In the genomic region with DNA sequence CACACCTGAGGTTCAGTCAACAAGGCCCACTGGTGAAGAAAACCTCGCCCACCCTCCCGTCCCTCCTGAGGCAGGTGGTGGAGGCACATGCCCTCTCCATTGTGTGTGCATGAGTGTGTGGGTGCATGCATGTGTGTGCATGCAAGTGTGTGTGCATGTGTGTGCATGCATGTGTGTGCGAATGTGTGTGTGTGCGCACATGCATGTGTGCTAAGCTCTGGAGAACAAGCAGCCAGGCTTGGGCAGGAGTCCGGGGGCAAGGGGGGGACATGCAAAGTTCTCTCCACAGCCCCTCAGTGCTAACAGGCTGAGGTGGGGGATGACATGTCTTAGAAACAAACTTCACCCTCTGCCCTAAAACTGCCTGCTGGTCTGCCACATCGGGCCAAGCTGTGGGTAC, we compare ENCODE assay signal across 26 cellular contexts. TPM values are rescaled to one million over a fixed set of nuclear protein-coding genes. Genes with fewer than 3 reads are reported as not detected.
"Had no signal": no experiment of that assay in that cellular context is flagged by ENCODE, and none has a peak within 500 bp of the region (broad histone marks: within the 10 kb centered on the region; RNA-seq: fewer than 3 reads in every experiment).

No MANE protein-coding gene starts in this region.

- H3K36me3 Mint-ChIP-seq: activated naive CD8-positive, alpha-beta T cell treated with anti-CD3 and anti-CD28 coated beads, Interleukin-2, amount 10 ng/mL, durations not matched to agents 7 days and 5 days; naive B cell had no signal

- H3K27ac Mint-ChIP-seq: activated CD8-positive, alpha-beta T cell treated with anti-CD3 and anti-CD28 coated beads for 36 hours; activated naive CD8-positive, alpha-beta T cell treated with anti-CD3 and anti-CD28 coated beads, Interleukin-2, amount 10 ng/mL, durations not matched to agents 7 days and 5 days; activated T-helper 17 cell treated with anti-CD3 and anti-CD28 coated beads, Interleukin-2, amount 50 U/mL, for 72 hours; naive B cell; stimulated activated naive CD8-positive, alpha-beta T cell treated with anti-CD3 and anti-CD28 coated beads, Interleukin-15, amount 100 ng/mL, for 72 hours; T-helper 1 cell treated with Interleukin-12 subunit alpha and Interleukin-12 subunit beta and Interleukin-4 antibody, amounts not matched to agents 30 μg/mL and 1 μg/mL, for 36 hours had no signal

- H3K9me3 ChIP-seq: mucosa of descending colon had no signal

- FAIRE-seq: colon, endometrium had no signal

- H3K9me3 Mint-ChIP-seq: activated CD4-positive, alpha-beta T cell treated with anti-CD3 and anti-CD28 coated beads, Interleukin-2, amount 10 ng/mL, durations not matched to agents 24 days and 14 days; activated CD8-positive, alpha-beta T cell treated with anti-CD3 and anti-CD28 coated beads for 36 hours; activated naive CD8-positive, alpha-beta T cell treated with anti-CD3 and anti-CD28 coated beads, Interleukin-2, amount 10 ng/mL, durations not matched to agents 7 days and 5 days; activated T-helper 17 cell treated with anti-CD3 and anti-CD28 coated beads, Interleukin-2, amount 50 U/mL, for 72 hours; neural crest cell; stimulated activated naive CD8-positive, alpha-beta T cell treated with anti-CD3 and anti-CD28 coated beads, Interleukin-15, amount 100 ng/mL, for 72 hours; T-helper 1 cell treated with Interleukin-12 subunit alpha and Interleukin-12 subunit beta and Interleukin-4 antibody, amounts not matched to agents 30 μg/mL and 1 μg/mL, for 36 hours had no signal

- H3K4me1 Mint-ChIP-seq: activated T-helper 17 cell treated with anti-CD3 and anti-CD28 coated beads, Interleukin-2, amount 50 U/mL, for 72 hours; naive B cell had no signal

- DNase-seq: activated CD4-positive, alpha-beta T cell treated with anti-CD3 and anti-CD28 coated beads, Interleukin-2, amount 10 ng/mL, durations not matched to agents 24 days and 14 days; activated CD8-positive, alpha-beta T cell treated with anti-CD3 and anti-CD28 coated beads for 36 hours; activated naive CD4-positive, alpha-beta T cell; activated naive CD8-positive, alpha-beta T cell treated with anti-CD3 and anti-CD28 coated beads, Interleukin-2, amount 10 ng/mL, durations not matched to agents 7 days and 5 days; activated T-cell treated with anti-CD3 and anti-CD28 coated beads, Interleukin-2, amount 50 U/mL, for 1 hour; amygdala; caudate nucleus; erythroblast; foreskin melanocyte; glutamatergic neuron; kidney glomerular epithelial cell; mesenchymal stem cell; naive B cell; stimulated activated CD4-positive, alpha-beta T cell treated with anti-CD3 and anti-CD28 coated beads, Interleukin-4, amount 100 ng/mL, for 1 hour; stimulated activated naive CD8-positive, alpha-beta T cell treated with anti-CD3 and anti-CD28 coated beads, Interleukin-15, amount 100 ng/mL, for 72 hours had no signal

- H3K4me2 ChIP-seq: smooth muscle cell had no signal

- H3K4me3 Mint-ChIP-seq: activated CD4-positive, alpha-beta T cell treated with anti-CD3 and anti-CD28 coated beads, Interleukin-2, amount 10 ng/mL, durations not matched to agents 24 days and 14 days; activated CD8-positive, alpha-beta T cell treated with anti-CD3 and anti-CD28 coated beads for 36 hours; activated naive CD8-positive, alpha-beta T cell treated with anti-CD3 and anti-CD28 coated beads, Interleukin-2, amount 10 ng/mL, durations not matched to agents 7 days and 5 days; activated T-helper 17 cell treated with anti-CD3 and anti-CD28 coated beads, Interleukin-2, amount 50 U/mL, for 72 hours; neural crest cell; stimulated activated naive CD8-positive, alpha-beta T cell treated with anti-CD3 and anti-CD28 coated beads, Interleukin-15, amount 100 ng/mL, for 72 hours; T-helper 1 cell treated with Interleukin-12 subunit alpha and Interleukin-12 subunit beta and Interleukin-4 antibody, amounts not matched to agents 30 μg/mL and 1 μg/mL, for 36 hours had no signal

- ATAC-seq: activated CD8-positive, alpha-beta T cell treated with anti-CD3 and anti-CD28 coated beads for 36 hours; activated T-helper 17 cell treated with anti-CD3 and anti-CD28 coated beads, Interleukin-2, amount 50 U/mL, for 72 hours; sciatic nerve had no signal

- H3K4me3 ChIP-seq: mucosa of descending colon, smooth muscle cell had no signal

RNA-seq across cellular contexts. Expression of a gene that starts 3.1 kb away (rescaled TPM):
- total RNA-seq: activated CD4-positive, alpha-beta T cell treated with anti-CD3 and anti-CD28 coated beads, Interleukin-2, amount 10 ng/mL, durations not matched to agents 24 days and 14 days; activated CD8-positive, alpha-beta T cell treated with anti-CD3 and anti-CD28 coated beads for 36 hours; activated naive CD8-positive, alpha-beta T cell treated with anti-CD3 and anti-CD28 coated beads, Interleukin-2, amount 10 ng/mL, durations not matched to agents 7 days and 5 days; activated T-helper 17 cell treated with anti-CD3 and anti-CD28 coated beads, Interleukin-2, amount 50 U/mL, for 72 hours; osteocyte had no signal

RNA-seq across cellular contexts. Expression of a gene that starts 17.0 kb away (rescaled TPM):
- total RNA-seq: activated CD4-positive, alpha-beta T cell treated with anti-CD3 and anti-CD28 coated beads, Interleukin-2, amount 10 ng/mL, durations not matched to agents 24 days and 14 days; activated CD8-positive, alpha-beta T cell treated with anti-CD3 and anti-CD28 coated beads for 36 hours; activated T-helper 17 cell treated with anti-CD3 and anti-CD28 coated beads, Interleukin-2, amount 50 U/mL, for 72 hours; neural crest cell; pulmonary artery endothelial cell; smooth muscle cell had no signal
- polyA plus RNA-seq: smooth muscle cell had no signal

RNA-seq across cellular contexts. Expression of a gene that starts 47.6 kb away (rescaled TPM):
- total RNA-seq: activated CD4-positive, alpha-beta T cell treated with anti-CD3 and anti-CD28 coated beads, Interleukin-2, amount 10 ng/mL, durations not matched to agents 24 days and 14 days; activated CD8-positive, alpha-beta T cell treated with anti-CD3 and anti-CD28 coated beads for 36 hours; activated naive CD8-positive, alpha-beta T cell treated with anti-CD3 and anti-CD28 coated beads, Interleukin-2, amount 10 ng/mL, durations not matched to agents 7 days and 5 days; activated T-helper 17 cell treated with anti-CD3 and anti-CD28 coated beads, Interleukin-2, amount 50 U/mL, for 72 hours; pulmonary artery endothelial cell had no signal

RNA-seq across cellular contexts. Expression of a gene that starts 51.9 kb away (rescaled TPM):
- total RNA-seq: activated CD4-positive, alpha-beta T cell treated with anti-CD3 and anti-CD28 coated beads, Interleukin-2, amount 10 ng/mL, durations not matched to agents 24 days and 14 days; activated naive CD8-positive, alpha-beta T cell treated with anti-CD3 and anti-CD28 coated beads, Interleukin-2, amount 10 ng/mL, durations not matched to agents 7 days and 5 days; osteocyte; sciatic nerve; urinary bladder had no signal
